ENCODE assay signal across 9 cellular contexts in genomic region chr6:138485005-138485545, GRCh38. TPM values are rescaled to one million over a fixed set of nuclear protein-coding genes. Genes with fewer than 3 reads are reported as not detected.
DNase-seq lines count a peak whose midpoint lies in the region; ATAC-seq, FAIRE-seq and TF ChIP-seq lines count a peak whose summit lies in the region.
"Had no signal": no experiment of that assay in that cellular context is flagged by ENCODE, and none has a peak within 500 bp of the region (broad histone marks: within the 10 kb centered on the region; RNA-seq: fewer than 3 reads in every experiment).

No MANE protein-coding gene starts in this region.

- H3K9me3 ChIP-seq in mammary epithelial cell (replicated peaks; ENCODE audit: insufficient read depth, low read length) (no peaks in the 10 kb centered on the region), keratinocyte (ENCODE audit: control insufficient read depth, low read depth, low read length) (no peaks in the 10 kb centered on the region), transverse colon (no peaks in the 10 kb centered on the region)
- no peaks in the 10 kb centered on the region for H3K9me3 ChIP-seq in CD8-positive, alpha-beta memory T cell (ENCODE audit: low read length)

- H3K4me3 Mint-ChIP-seq in CD8-positive, alpha-beta memory T cell, result no peak overlapping the region

- no peaks in the 10 kb centered on the region for H3K9me3 Mint-ChIP-seq in CD8-positive, alpha-beta memory T cell

- H4K20me1 ChIP-seq in mammary epithelial cell (ENCODE audit: insufficient read depth, low read length), result no peaks in the 10 kb centered on the region
- H4K20me1 ChIP-seq in keratinocyte (ENCODE audit: control insufficient read depth, extremely low read depth, insufficient read depth, low read length), result no peaks in the 10 kb centered on the region

- intact Hi-C loops in mammary epithelial cell (cut with micrococcal nuclease), result no loop called here
- intact Hi-C loops in transverse colon (cut with DNase I; ENCODE audit: low total_unique reads), result no loop called here

- H3K79me2 ChIP-seq in mammary epithelial cell (ENCODE audit: insufficient read depth, low read length) (peaks cover 48% of the 10 kb centered on the region), keratinocyte (ENCODE audit: control insufficient read depth, insufficient read depth, low read length) (peaks cover 37% of the 10 kb centered on the region)

- FAIRE-seq in keratinocyte (lab: Jason Lieb, UNC), result peak; percentile 85

- no peak overlapping the region for H3K27ac Mint-ChIP-seq in CD8-positive, alpha-beta memory T cell

- in situ Hi-C loops in mammary epithelial cell (cut with MboI; ENCODE audit: low sequenced_read_pairs in 2 of 2), result no loop called here
- in situ Hi-C loops in transverse colon (cut with MboI; ENCODE audit: low pct_ligation_motif_present in 1 of 4, low pct_unique_long_range_greater_than_20kb in 1 of 4, low sequenced_read_pairs in 3 of 4), result no loop called here

- BruUV-seq in mammary epithelial cell (replicated peaks; lab: Mats Ljungman, UMichigan), result no TSS peak

- no peak for TF ChIP-seq EP300 in transverse colon (IDR thresholded peaks at IDR 0.05; ENCODE audit: low read depth)

- 2% methylated on average over 10 of the region's 11 CpGs for WGBS in mammary epithelial cell (ENCODE audit: low coverage, missing lambda C conversion rate)
- WGBS in transverse colon (ENCODE audit: low coverage in 1 of 2), 2 donors, result 32 to 40% methylated on average over 9 to 11 of the region's 11 CpGs

- peaks cover 2% of the 10 kb centered on the region for H3K9me1 ChIP-seq in keratinocyte (ENCODE audit: control insufficient read depth, extremely low read depth, insufficient read depth, low read length)

- ATAC-seq in GM18519 (IDR thresholded peaks at IDR 0.05; ENCODE audit: low FRiP score, unreplicated experiment), result no peak
- ATAC-seq in HG02981 (IDR thresholded peaks at IDR 0.05; ENCODE audit: unreplicated experiment), result no peak

- H3K27ac ChIP-seq in mammary epithelial cell (ENCODE audit: insufficient read depth, low read depth, low read length) (peak overlapping the region; percentile 59), keratinocyte (ENCODE audit: control insufficient read depth, insufficient read depth, low read length) (peak overlapping the region; percentile 24), transverse colon (peak overlapping the region; percentile 66 to 82 (median 74))
- no peak overlapping the region for H3K27ac ChIP-seq in CD8-positive, alpha-beta memory T cell (ENCODE audit: low read depth, low read length)
- H3K27ac ChIP-seq: 22Rv1 had no signal

- dilution Hi-C loops in mammary epithelial cell (cut with HindIII; ENCODE audit: low sequenced_read_pairs), result no loop called here
- dilution Hi-C loops in keratinocyte (cut with MboI; ENCODE audit: extremely low pct_ligation_motif_present, low sequenced_read_pairs), result no loop called here

- H3K4me1 ChIP-seq in mammary epithelial cell (ENCODE audit: insufficient read depth, low read length) (peaks cover 37% of the 10 kb centered on the region), keratinocyte (ENCODE audit: control insufficient read depth, extremely low read depth, insufficient read depth, low read length) (peaks cover 35% of the 10 kb centered on the region), transverse colon (peaks cover 9 to 62% (median 31%) of the 10 kb centered on the region in 4 donors)
- no peaks in the 10 kb centered on the region for H3K4me1 ChIP-seq in CD8-positive, alpha-beta memory T cell (ENCODE audit: insufficient read depth, low read length)

- H3K4me1 Mint-ChIP-seq in CD8-positive, alpha-beta memory T cell, result no peaks in the 10 kb centered on the region

- H2AFZ ChIP-seq in mammary epithelial cell (ENCODE audit: low read depth, low read length) (peak overlapping the region; percentile 68), keratinocyte (ENCODE audit: control insufficient read depth, low read length) (no peak overlapping the region)

- H3K36me3 Mint-ChIP-seq in CD8-positive, alpha-beta memory T cell, result no peaks in the 10 kb centered on the region

- H3K27me3 Mint-ChIP-seq in CD8-positive, alpha-beta memory T cell, result peaks cover 1 to 31% of the 10 kb centered on the region in 2 donors

- TF ChIP-seq POLR2A in transverse colon (IDR thresholded peaks at IDR 0.05), result no peak

- DNase-seq in NCI-H2107 treated with DMSO at 0.1 percent for 48 hours (lab: John Stamatoyannopoulos, UW; ENCODE audit: unreplicated experiment) (peak; percentile 65), NCI-H2107 (lab: John Stamatoyannopoulos, UW) (no peak), mammary epithelial cell (no peak), keratinocyte (ENCODE audit: low read depth, low spot score) (no peak), transverse colon (no peak)
- no peak for DNase-seq in CD8-positive, alpha-beta memory T cell

- H3K4me3 ChIP-seq in mammary epithelial cell (replicated peaks in 1 of 3; ENCODE audit: insufficient read depth in 1 of 3, low read depth in 2 of 3, low read length in 3 of 3), result peak overlapping the region in 2 of 3 experiments; percentile 29 to 32
- peak overlapping the region in 1 of 3 experiments; percentile 2 for H3K4me3 ChIP-seq in keratinocyte (ENCODE audit: control insufficient read depth in 2 of 3, extremely low read depth in 1 of 3, insufficient read depth in 2 of 3, low read depth in 1 of 3, low read length in 3 of 3)
- H3K4me3 ChIP-seq in transverse colon, result no peak overlapping the region
- no peak overlapping the region for H3K4me3 ChIP-seq in CD8-positive, alpha-beta memory T cell (ENCODE audit: low read length)

- no peak for TF ChIP-seq CTCF in mammary epithelial cell (conservative IDR thresholded peaks at IDR 0.05 in 1 of 2, IDR thresholded peaks at IDR 0.05 in 1 of 2; ENCODE audit: extremely low read depth in 1 of 2, insufficient read depth in 1 of 2, low read depth in 1 of 2, low read length in 2 of 2)
- TF ChIP-seq CTCF in keratinocyte (optimal IDR thresholded peaks at IDR 0.05 in 1 of 3, IDR thresholded peaks at IDR 0.05 in 1 of 3, conservative IDR thresholded peaks at IDR 0.05 in 1 of 3; ENCODE audit: extremely low read depth in 1 of 3, insufficient read depth in 2 of 3, low read length in 3 of 3), result no peak
- no peak for TF ChIP-seq CTCF in transverse colon (IDR thresholded peaks at IDR 0.05)

- H3K9ac ChIP-seq in mammary epithelial cell (ENCODE audit: insufficient read depth, low read length) (peak overlapping the region; percentile 46), keratinocyte (ENCODE audit: control insufficient read depth, extremely low read depth, insufficient read depth, low read length) (no peak overlapping the region)

- POLR2A ChIA-PET in CD8-positive, alpha-beta memory T cell (lab: Charles Lee), result no interaction called here

- H3K36me3 ChIP-seq in mammary epithelial cell (ENCODE audit: insufficient read depth, low read length) (no peaks in the 10 kb centered on the region), keratinocyte (ENCODE audit: control insufficient read depth in 2 of 2, extremely low read depth in 1 of 2, insufficient read depth in 2 of 2, low read length in 2 of 2) (peaks cover 3 to 4% of the 10 kb centered on the region in 2 experiments), transverse colon (no peaks in the 10 kb centered on the region)
- no peaks in the 10 kb centered on the region for H3K36me3 ChIP-seq in CD8-positive, alpha-beta memory T cell (ENCODE audit: insufficient read depth, low read length)

- H3K27me3 ChIP-seq in mammary epithelial cell (ENCODE audit: insufficient read depth, low read length) (no peaks in the 10 kb centered on the region), keratinocyte (ENCODE audit: control insufficient read depth, extremely low read depth, insufficient read depth, low read length) (no peaks in the 10 kb centered on the region), transverse colon (no peaks in the 10 kb centered on the region)
- no peaks in the 10 kb centered on the region for H3K27me3 ChIP-seq in CD8-positive, alpha-beta memory T cell (ENCODE audit: insufficient read depth, low read length, poor library complexity, severe bottlenecking)

- CTCF ChIA-PET in mammary epithelial cell (lab: Charles Lee; ENCODE audit: low non-redundant PET), result interaction anchor here (0.8 kb wide), 1 partner anchor 369 kb away, joined by 4 read pairs; no protein-coding TSS in a partner anchor
- CTCF ChIA-PET in CD8-positive, alpha-beta memory T cell (lab: Charles Lee), result no interaction called here

- H3K4me2 ChIP-seq in mammary epithelial cell (ENCODE audit: insufficient read depth, low read depth, low read length), result peak overlapping the region; percentile 87
- H3K4me2 ChIP-seq in keratinocyte (ENCODE audit: control insufficient read depth, extremely low read depth, insufficient read depth, low read depth, low read length), result peak overlapping the region; percentile 35

RNA-seq across cellular contexts. Expression of gene NHSL1, which starts 14.2 kb away (rescaled TPM):
- total RNA-seq in mammary epithelial cell, result 10 to 100 TPM; 28.3 to 34.7 TPM
- 17.8 TPM for polyA plus RNA-seq in mammary epithelial cell
- 114 TPM for polyA minus RNA-seq in mammary epithelial cell
- 8.5 to 28.1 TPM (median 11.8 TPM) in 3 replicates for polyA plus RNA-seq in keratinocyte
- 7.0 TPM for polyA plus RNA-seq in keratinocyte (2011; ENCODE audit: low read depth)
- polyA plus RNA-seq in keratinocyte (2011; cell fraction: cytosol; rRNA removed), result 10.9 and 11.5 TPM in 2 replicates
- polyA plus RNA-seq in keratinocyte (2011; cell fraction: nucleus; rRNA removed), result 41.8 and 45.0 TPM in 2 replicates
- 14.3 and 18.7 TPM in 2 replicates for polyA plus RNA-seq in keratinocyte (2012; ENCODE audit: low replicate concordance)
- polyA minus RNA-seq in keratinocyte, result 46.0 to 90.2 TPM (median 66.3 TPM) in 3 replicates
- polyA minus RNA-seq in keratinocyte (2011; cell fraction: cytosol; rRNA and poly(A)+ RNA removed), result 22.4 TPM
- 45.9 and 95.6 TPM in 2 replicates for polyA minus RNA-seq in keratinocyte (2011; cell fraction: nucleus; rRNA and poly(A)+ RNA removed)
- total RNA-seq in transverse colon, result 100 to 1,000 TPM in 2 of 4 donors, 10 to 100 TPM in 2; 73.2 to 117 (median 98.0) TPM
- total RNA-seq in CD8-positive, alpha-beta memory T cell, result under 1 TPM; 0.71 to 0.72 TPM
- not detected for polyA plus RNA-seq in CD8-positive, alpha-beta memory T cell

Comparison
In these comparisons a context has a peak if more than half of its experiments do, and no peak if none do; other contexts are left out.
1. H3K4me3 ChIP-seq: peak in mammary epithelial cell (2 of 3); none in transverse colon (0 of 4) and CD8-positive, alpha-beta memory T cell (single experiment).
2. RNA of gene NHSL1, which starts 14.2 kb away (total RNA-seq): 73.2 to 117 TPM in transverse colon and 28.3 to 34.7 TPM in mammary epithelial cell; 0.71 to 0.72 TPM in CD8-positive, alpha-beta memory T cell; every median in the first group is over 10 times any median in the second.